14 cellular contexts compared by ENCODE assay signal in the genomic region with DNA sequence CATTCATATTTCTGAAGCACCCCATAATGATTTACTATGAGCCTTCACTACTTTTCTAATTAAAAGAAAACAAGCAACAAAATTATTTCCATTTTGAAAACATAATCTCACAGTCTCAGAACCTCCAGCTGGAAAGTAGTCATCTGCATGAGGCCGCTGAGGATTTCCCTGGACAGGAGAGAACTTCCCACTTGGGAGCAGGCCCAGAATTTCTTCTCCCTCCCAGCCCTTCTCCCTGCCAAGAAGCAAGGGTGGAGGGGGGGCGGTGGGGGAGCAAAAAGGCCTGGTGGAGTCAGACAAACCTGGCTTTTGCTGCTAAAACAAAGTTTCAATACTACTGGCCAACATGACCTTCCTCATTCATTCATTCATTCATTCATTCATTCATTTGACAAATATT.
DNase-seq lines count a peak whose midpoint lies in the region; FAIRE-seq and TF ChIP-seq lines count a peak whose summit lies in the region.
"Had no signal": no experiment of that assay in that cellular context is flagged by ENCODE, and none has a peak within 500 bp of the region (broad histone marks: within the 10 kb centered on the region; RNA-seq: fewer than 3 reads in every experiment).

No MANE protein-coding gene starts in this region.

- intact Hi-C loops in MCF 10A (cut with micrococcal nuclease) (loop anchor here (5.0 kb wide), 1 partner anchor 51 kb away; no protein-coding TSS in a partner anchor), breast epithelium (cut with DNase I; ENCODE audit: low total_unique reads) (no loop called here)

- TF ChIP-seq CTCF in MCF 10A (IDR thresholded peaks at IDR 0.05; ENCODE audit: unreplicated experiment) (no peak), breast epithelium (IDR thresholded peaks at IDR 0.05) (no peak), fibroblast of pulmonary artery (IDR thresholded peaks at IDR 0.05; ENCODE audit: low read length, missing control alignments) (no peak), mesothelial cell of epicardium (IDR thresholded peaks at IDR 0.05; ENCODE audit: unreplicated experiment) (no peak), GM10248 (IDR thresholded peaks at IDR 0.05; ENCODE audit: control extremely low read depth, extremely low read depth, low read depth, missing control alignments) (no peak)

- no peak for TF ChIP-seq POLR2A in breast epithelium (IDR thresholded peaks at IDR 0.05)
- TF ChIP-seq POLR2A in H54 (IDR thresholded peaks at IDR 0.05; ENCODE audit: low read depth, low read length) = no peak

- H3K9me3 Mint-ChIP-seq in MCF 10A (ENCODE audit: unreplicated experiment) = no peaks in the 10 kb centered on the region
- peaks cover 26% of the 10 kb centered on the region for H3K9me3 Mint-ChIP-seq in mesothelial cell of epicardium
- H3K9me3 Mint-ChIP-seq: naive B cell had no signal

- H3K4me1 Mint-ChIP-seq in MCF 10A (ENCODE audit: insufficient read depth, unreplicated experiment) (peaks cover 20% of the 10 kb centered on the region), mesothelial cell of epicardium (peaks cover 30% of the 10 kb centered on the region)
- H3K4me1 Mint-ChIP-seq: naive B cell had no signal

- H3K4me3 Mint-ChIP-seq in MCF 10A (ENCODE audit: unreplicated experiment) (no peak overlapping the region), mesothelial cell of epicardium (no peak overlapping the region)
- H3K4me3 Mint-ChIP-seq: naive B cell had no signal

- peak overlapping the region in 1 of 2 donors; percentile 23 for H3K27ac ChIP-seq in breast epithelium

- no TSS peak for BruUV-seq in MCF 10A (replicated peaks; lab: Mats Ljungman, UMichigan)

- H3K4me3 ChIP-seq in breast epithelium = no peak overlapping the region
- no peak overlapping the region for H3K4me3 ChIP-seq in fibroblast of pulmonary artery (replicated peaks; ENCODE audit: low read depth, low read length)

- CTCF ChIA-PET in MCF 10A (lab: Yijun Ruan, JAX) = interaction anchor here (0.8 to 1.4 kb wide), 2 partner anchors 34 to 119 kb away, joined by 4 to 5 read pairs; no protein-coding TSS in a partner anchor
- CTCF ChIA-PET in GM10248 (lab: Yijun Ruan, JAX) = no interaction called here

- H3K27me3 Mint-ChIP-seq in MCF 10A (ENCODE audit: insufficient read depth, unreplicated experiment) (peaks cover 18% of the 10 kb centered on the region), mesothelial cell of epicardium (ENCODE audit: low read depth) (no peaks in the 10 kb centered on the region)

- POLR2A ChIA-PET in MCF 10A (lab: Yijun Ruan, JAX) = interaction anchor here (1.1 to 4.4 kb wide), 6 partner anchors 28 to 169 kb away, joined by 3 to 16 read pairs (median 10); partner anchors contain the start of gene EFNB1
- POLR2A ChIA-PET in GM10248 (lab: Yijun Ruan, JAX) = no interaction called here

- H3K27me3 ChIP-seq in breast epithelium = peaks cover 0 to 81% of the 10 kb centered on the region in 2 donors

- H3K4me1 ChIP-seq in breast epithelium = no peaks in the 10 kb centered on the region

- no peak for FAIRE-seq in H54 (lab: Jason Lieb, UNC)
- FAIRE-seq: A204.1, GM18507 had no signal

- DNase-seq in MCF 10A (ENCODE audit: unreplicated experiment) (peak; percentile 71), breast epithelium (ENCODE audit: low spot score in 2 of 2) (no peak), fibroblast of pulmonary artery (ENCODE audit: low read depth) (peak; percentile 87), mesothelial cell of epicardium (ENCODE audit: low spot score in 2 of 2, unreplicated experiment in 2 of 2) (no peak), SHP77 (lab: John Stamatoyannopoulos, UW) (no peak), GM10248 (ENCODE audit: extremely low spot score) (no peak), H54 (ENCODE audit: insufficient read length, low spot score) (no peak), NCI-H1105 (lab: John Stamatoyannopoulos, UW) (no peak)
- DNase-seq: activated T-cell treated with anti-CD3 and anti-CD28 coated beads, Interleukin-2, amount 50 U/mL, for 1 hour; cerebellar nuclear complex; DMS53; naive B cell had no signal

- H3K9me3 ChIP-seq in breast epithelium = no peaks in the 10 kb centered on the region

- no peak overlapping the region for H3K27ac Mint-ChIP-seq in MCF 10A (ENCODE audit: low read depth, unreplicated experiment)
- H3K27ac Mint-ChIP-seq in mesothelial cell of epicardium = peak overlapping the region; percentile 44

- H3K36me3 ChIP-seq in breast epithelium = no peaks in the 10 kb centered on the region

- H3K36me3 Mint-ChIP-seq in MCF 10A (ENCODE audit: insufficient read depth, unreplicated experiment) = no peaks in the 10 kb centered on the region
- H3K36me3 Mint-ChIP-seq in mesothelial cell of epicardium = no peaks in the 10 kb centered on the region
- H3K36me3 Mint-ChIP-seq: naive B cell had no signal

Comparison
In these comparisons a context has a peak if more than half of its experiments do, and no peak if none do; other contexts are left out.
1. DNase-seq: peak in MCF 10A (single experiment) and fibroblast of pulmonary artery (single experiment); none in breast epithelium (0 of 2), mesothelial cell of epicardium (0 of 2), SHP77 (0 of 2), GM10248 (single experiment), H54 (single experiment) and NCI-H1105 (single experiment).